27 cellular contexts compared by ENCODE assay signal in genomic region chr10:121904888-121905287, GRCh38. TPM values are rescaled to one million over a fixed set of nuclear protein-coding genes. Genes with fewer than 3 reads are reported as not detected.
DNase-seq lines count a peak whose midpoint lies in the region; ATAC-seq, FAIRE-seq and TF ChIP-seq lines count a peak whose summit lies in the region.
"Had no signal": no experiment of that assay in that cellular context is flagged by ENCODE, and none has a peak within 500 bp of the region (broad histone marks: within the 10 kb centered on the region; RNA-seq: fewer than 3 reads in every experiment).

No MANE protein-coding gene starts in this region.

- no peak overlapping the region for H3K27ac Mint-ChIP-seq in osteocyte (ENCODE audit: unreplicated experiment)

- TSS peak; percentile 51 for BruUV-seq in Panc1 (replicated peaks; lab: Mats Ljungman, UMichigan)

- FAIRE-seq in pancreas (lab: Jason Lieb, UNC) = no peak
- FAIRE-seq: GM18507 had no signal

- CTCF ChIA-PET in Panc1 (lab: Charles Lee) = no interaction called here

- no peaks in the 10 kb centered on the region for H3K27me3 Mint-ChIP-seq in osteocyte (ENCODE audit: unreplicated experiment)
- H3K27me3 Mint-ChIP-seq: CD4-positive, alpha-beta memory T cell had no signal

- H3K9me3 Mint-ChIP-seq in osteocyte (ENCODE audit: unreplicated experiment) = no peaks in the 10 kb centered on the region
- H3K9me3 Mint-ChIP-seq: CD4-positive, alpha-beta memory T cell had no signal

- no peak for TF ChIP-seq CTCF in Panc1 (IDR thresholded peaks at IDR 0.05)
- TF ChIP-seq CTCF in body of pancreas (IDR thresholded peaks at IDR 0.05) = no peak
- no peak for TF ChIP-seq CTCF in pancreas (IDR thresholded peaks at IDR 0.05)
- TF ChIP-seq CTCF in osteocyte (IDR thresholded peaks at IDR 0.05) = no peak

- POLR2A ChIA-PET in Panc1 (lab: Charles Lee) = no interaction called here

- no peaks in the 10 kb centered on the region for H3K27me3 ChIP-seq in Panc1 (ENCODE audit: control insufficient read depth, insufficient read depth, low read length)
- no peaks in the 10 kb centered on the region for H3K27me3 ChIP-seq in body of pancreas
- no peaks in the 10 kb centered on the region for H3K27me3 ChIP-seq in pancreas
- H3K27me3 ChIP-seq: Peyer's patch, SJCRH30 had no signal

- TF ChIP-seq POLR2A in body of pancreas (IDR thresholded peaks at IDR 0.05) = no peak

- peaks cover 18% of the 10 kb centered on the region for H3K36me3 Mint-ChIP-seq in osteocyte (ENCODE audit: unreplicated experiment)

- peaks cover 4% of the 10 kb centered on the region for H3K4me1 Mint-ChIP-seq in osteocyte (ENCODE audit: unreplicated experiment)

- no peaks in the 10 kb centered on the region for H3K4me1 ChIP-seq in Panc1 (ENCODE audit: control insufficient read depth, insufficient read depth, low read length)
- H3K4me1 ChIP-seq in body of pancreas = peaks cover 14% of the 10 kb centered on the region
- H3K4me1 ChIP-seq in pancreas = peaks cover 3 to 13% (median 8%) of the 10 kb centered on the region in 3 donors
- H3K4me1 ChIP-seq: Peyer's patch, SJCRH30 had no signal

- H3K4me3 ChIP-seq in Panc1 (ENCODE audit: low read depth in 2 of 2, low read length in 2 of 2) = no peak overlapping the region
- H3K4me3 ChIP-seq in body of pancreas = no peak overlapping the region
- no peak overlapping the region for H3K4me3 ChIP-seq in pancreas
- H3K4me3 ChIP-seq: Peyer's patch, SJCRH30 had no signal

- DNase-seq in Panc1 (ENCODE audit: low read depth, low spot score) (no peak), body of pancreas (peak in 1 of 4 donors; percentile 35), left lobe of liver (ENCODE audit: low spot score) (peak; percentile 51), pancreas (peak in 1 of 6 donors; percentile 23), osteocyte (ENCODE audit: extremely low spot score, unreplicated experiment) (no peak), HPDE6-E6E7 (ENCODE audit: extremely low spot score) (no peak)
- DNase-seq: C1 segment of cervical spinal cord; CD4-positive, alpha-beta memory T cell; COR-L47; DMS53; H7; IMR-90; KG1; MM.1S; NCI-H1048; NCI-H1417; NCI-H1694; NCI-H2029 treated with DMSO at 0.1 percent for 48 hours; NCI-H446 treated with DMSO at 0.1 percent for 48 hours; NCI-H526; NCI-H82; NK-92 treated with Interleukin-12 subunit alpha and Interleukin-12 subunit beta, amount 100 ng/mL, for 24 hours; Peyer's patch; SJCRH30 had no signal

- in situ Hi-C loops in Panc1 (cut with HindIII; ENCODE audit: low pct_unique_long_range_greater_than_20kb, low sequenced_read_pairs) = no loop called here

- WGBS in body of pancreas, 2 donors = 20 to 25% methylated on average over 2 of the region's 2 CpGs
- WGBS in pancreas, 2 donors = 13 to 19% methylated on average over 2 of the region's 2 CpGs

- H3K4me3 Mint-ChIP-seq in osteocyte (ENCODE audit: unreplicated experiment) = no peak overlapping the region
- H3K4me3 Mint-ChIP-seq: CD4-positive, alpha-beta memory T cell had no signal

- no peaks in the 10 kb centered on the region for H3K9me3 ChIP-seq in Panc1 (ENCODE audit: control insufficient read depth, insufficient read depth, low read depth, low read length)
- peaks cover 0 to 4% (median 0%) of the 10 kb centered on the region in 3 donors for H3K9me3 ChIP-seq in body of pancreas
- H3K9me3 ChIP-seq in pancreas = no peaks in the 10 kb centered on the region
- H3K9me3 ChIP-seq: Peyer's patch, SJCRH30 had no signal

- H3K36me3 ChIP-seq in Panc1 (ENCODE audit: control insufficient read depth, insufficient read depth, low read length) = peaks cover under 1% of the 10 kb centered on the region; the same call in 1 of the 2 replicates
- H3K36me3 ChIP-seq in body of pancreas (replicated peaks in 1 of 2; ENCODE audit: insufficient read depth in 1 of 2, low read depth in 2 of 2) = no peaks in the 10 kb centered on the region
- no peaks in the 10 kb centered on the region for H3K36me3 ChIP-seq in pancreas

- intact Hi-C loops in Panc1 (cut with micrococcal nuclease; ENCODE audit: unreplicated experiment) (loop anchor here (5.0 kb wide), 2 partner anchors 168 to 963 kb away; no protein-coding TSS in a partner anchor), body of pancreas (cut with DNase I) (no loop called here), pancreas (cut with DNase I) (no loop called here)

- H3K27ac ChIP-seq in Panc1 (ENCODE audit: low read length) (no peak overlapping the region), body of pancreas (no peak overlapping the region), pancreas (no peak overlapping the region)
- H3K27ac ChIP-seq: Peyer's patch, SJCRH30 had no signal

- ATAC-seq in Panc1 (no peak), body of pancreas (peak; percentile 49), left lobe of liver (peak; percentile 82), pancreas (peak in 3 of 4 donors; percentile 26 to 67 (median 49)), HG02840 (IDR thresholded peaks at IDR 0.05; ENCODE audit: low FRiP score, unreplicated experiment) (no peak)
- ATAC-seq: SK-N-SH treated with all-trans-retinoic acid at 6 μM for 48 hours had no signal

RNA-seq across cellular contexts. Expression of gene ATE1, which starts 22.9 kb away (rescaled TPM):
- total RNA-seq in Panc1 (2021; ENCODE audit: unreplicated experiment) (45.5 TPM), body of pancreas (10 to 100 TPM; 15.0 to 19.8 TPM), left lobe of liver (20.1 TPM), pancreas (10 to 100 TPM in 3 of 6 donors, 1 to 10 TPM in 3; 7.4 to 15.4 (median 10.4) TPM), osteocyte (29.0 and 30.6 TPM in 2 replicates)
- polyA plus RNA-seq in Panc1 (2012; ENCODE audit: insufficient read length) = 26.6 TPM
- polyA plus RNA-seq in pancreas = 1 to 10 TPM; 2.8 to 5.4 TPM

Comparison
In these comparisons a context has a peak if more than half of its experiments do, and no peak if none do; other contexts are left out.
1. ATAC-seq: peak in body of pancreas (single experiment), left lobe of liver (single experiment) and pancreas (3 of 4); none in Panc1 (single experiment) and HG02840 (single experiment).